30 cellular contexts compared by ENCODE assay signal in the genomic region with DNA sequence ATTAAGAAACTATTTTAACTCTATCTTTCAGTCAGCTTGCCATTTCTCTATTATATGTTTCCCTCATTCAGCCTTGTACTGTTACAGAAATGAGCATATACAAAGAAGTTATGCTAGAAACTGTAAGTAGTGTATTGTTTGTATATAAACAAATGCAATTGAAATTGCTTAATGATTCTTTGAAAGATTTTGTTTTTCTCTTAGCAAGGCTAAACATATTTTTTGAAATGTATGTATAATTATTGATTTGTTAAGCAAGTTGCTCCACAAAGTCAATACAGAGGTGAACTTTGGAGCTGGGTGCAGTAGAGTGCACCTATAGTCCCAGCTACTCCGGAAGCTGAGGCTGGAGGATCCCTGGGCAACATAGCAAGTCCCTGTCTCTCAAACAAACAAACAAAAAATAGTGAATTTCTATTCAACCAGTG.
"Had no signal": no experiment of that assay in that cellular context is flagged by ENCODE, and none has a peak within 500 bp of the region (broad histone marks: within the 10 kb centered on the region; RNA-seq: fewer than 3 reads in every experiment).

No MANE protein-coding gene starts in this region.

- DNase-seq: activated CD4-positive, alpha-beta T cell treated with anti-CD3 and anti-CD28 coated beads, Interleukin-2, amount 10 ng/mL, durations not matched to agents 24 days and 14 days; activated CD4-positive, alpha-beta T cell treated with anti-CD3 and anti-CD28 coated beads, Interleukin-2, amount 50 U/mL, for 4 hours; activated CD8-positive, alpha-beta T cell treated with anti-CD3 and anti-CD28 coated beads for 36 hours; activated effector memory CD4-positive, alpha-beta T cell treated with anti-CD3 and anti-CD28 coated beads, Interleukin-2, amount 50 U/mL, for 16 hours; activated naive CD4-positive, alpha-beta T cell; activated naive CD4-positive, alpha-beta T cell treated with anti-CD3 and anti-CD28 coated beads, Interleukin-2, amount 50 U/mL, for 16 hours; activated naive CD8-positive, alpha-beta T cell treated with anti-CD3 and anti-CD28 coated beads for 36 hours; activated T-cell treated with anti-CD3 and anti-CD28 coated beads, Interleukin-2, amount 50 U/mL, for 1 hour; activated T-cell treated with anti-CD3 and anti-CD28 coated beads, Interleukin-2, amount 50 U/mL, for 72 hours; amniotic stem cell; aorta; brain microvascular endothelial cell; central memory CD4-positive, alpha-beta T cell; NCI-H1048; NCI-H1105 treated with DMSO at 0.1 percent for 48 hours; NCI-H1436; NCI-H1694; NCI-H2029; NCI-H510A; NCI-H526; NCI-H748 treated with DMSO at 0.1 percent for 48 hours; NK-92 treated with Interleukin-12 subunit alpha and Interleukin-12 subunit beta, amount 100 ng/mL, for 24 hours; PC-3; RPMI8226; SIG-M5; SW 1271; T1000; WERI-Rb-1 had no signal

- H3K36me3 ChIP-seq: brain microvascular endothelial cell, Peyer's patch, WERI-Rb-1 had no signal

- H3K27me3 ChIP-seq: brain microvascular endothelial cell, Peyer's patch had no signal

- H3K27ac ChIP-seq: brain microvascular endothelial cell, Peyer's patch, WERI-Rb-1 had no signal

- H3K4me1 ChIP-seq: Peyer's patch had no signal

- H3K9me3 ChIP-seq: Peyer's patch had no signal

- FAIRE-seq: K562 had no signal

- H3K4me3 ChIP-seq: K562, Peyer's patch had no signal
